ENCODE assay signal across 8 cellular contexts in genomic region chr2:157918319-157918718, GRCh38.
"Had no signal": no experiment of that assay in that cellular context is flagged by ENCODE, and none has a peak within 500 bp of the region (broad histone marks: within the 10 kb centered on the region; RNA-seq: fewer than 3 reads in every experiment).

No MANE protein-coding gene starts in this region.

- DNase-seq: GOT3, H7, HFFc6 had no signal

- H3K4me3 Mint-ChIP-seq: HFFc6 had no signal

- H3K27ac ChIP-seq: HL-60 had no signal

- H3K36me3 Mint-ChIP-seq: IgD-negative memory B cell had no signal

- H3K9me3 Mint-ChIP-seq: HFFc6, IgD-negative memory B cell had no signal

- H3K36me3 ChIP-seq: HAP-1 had no signal

- H3K9me3 ChIP-seq: HAP-1 had no signal

- H3K4me1 ChIP-seq: HAP-1 had no signal

- H3K4me3 ChIP-seq: HAP-1 had no signal

- H3K27ac Mint-ChIP-seq: HFFc6, IgD-negative memory B cell had no signal

- ATAC-seq: HCT116, HepG2 had no signal
